9 cellular contexts compared by ENCODE assay signal in the genomic region with DNA sequence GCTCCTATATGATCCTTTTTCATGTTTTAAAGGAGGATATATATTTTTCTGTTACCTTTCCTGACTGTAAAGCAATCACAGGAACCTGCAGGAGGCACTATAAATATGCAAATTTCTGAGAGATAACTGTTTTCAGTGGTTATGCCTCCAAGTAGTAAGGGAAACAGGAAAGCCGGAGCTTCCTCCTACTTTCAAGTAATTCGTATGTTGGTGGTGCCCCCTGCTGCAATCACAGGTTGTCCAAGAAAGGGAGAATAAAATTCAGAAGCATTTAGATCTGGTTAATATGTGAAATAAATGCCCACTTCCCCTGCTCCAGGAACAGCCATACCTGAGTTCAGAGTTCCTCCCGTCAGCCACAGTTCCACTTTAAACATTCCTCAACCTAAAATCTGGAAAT. TPM values are rescaled to one million over a fixed set of nuclear protein-coding genes. Genes with fewer than 3 reads are reported as not detected.
A peak's percentile ranks its signal among the peaks of the same experiment; 100 is the strongest.
DNase-seq lines count a peak whose midpoint lies in the region; ATAC-seq, FAIRE-seq and TF ChIP-seq lines count a peak whose summit lies in the region.
"Had no signal": no experiment of that assay in that cellular context is flagged by ENCODE, and none has a peak within 500 bp of the region (broad histone marks: within the 10 kb centered on the region; RNA-seq: fewer than 3 reads in every experiment).

No MANE protein-coding gene starts in this region.

- H4K20me1 ChIP-seq in H9 (ENCODE audit: control insufficient read depth, insufficient read depth, insufficient read length), result no peaks in the 10 kb centered on the region

- no peak overlapping the region for H3K27ac Mint-ChIP-seq in H9

- no peak overlapping the region for H3K14ac ChIP-seq in H9 (ENCODE audit: insufficient read depth, low read length)

- no peaks in the 10 kb centered on the region for H3K79me2 ChIP-seq in H9 (ENCODE audit: insufficient read depth, low read length)

- no peak overlapping the region for H4K91ac ChIP-seq in H9 (ENCODE audit: insufficient read length, low read depth, low read length)

- H3K36me3 Mint-ChIP-seq in H9 (ENCODE audit: insufficient read depth in 1 of 3, low read depth in 3 of 3), result no peaks in the 10 kb centered on the region

- H3K27me3 Mint-ChIP-seq in H9 (ENCODE audit: low read depth), result peaks cover 3% of the 10 kb centered on the region

- no peak for DNase-seq in D721Med (ENCODE audit: insufficient read length, low spot score)
- no peak for DNase-seq in H9
- DNase-seq in SHP77 (lab: John Stamatoyannopoulos, UW), result peak; percentile 40 to 52
- peak; percentile 33 for DNase-seq in iris pigment epithelial cell (ENCODE audit: low read depth)
- no peak for DNase-seq in tibial artery
- no peak for DNase-seq in suprapubic skin (ENCODE audit: low spot score in 2 of 2)
- DNase-seq in NCI-H187 treated with DMSO at 0.1 percent for 48 hours (lab: John Stamatoyannopoulos, UW), result no peak
- DNase-seq: stimulated activated CD4-positive, alpha-beta T cell treated with anti-CD3 and anti-CD28 coated beads, Interleukin-2, amount 100 ng/mL, for 24 hours had no signal

- H3K4me3 ChIP-seq in tibial artery (no peak overlapping the region), suprapubic skin (no peak overlapping the region)

- no peak overlapping the region for H2BK120ac ChIP-seq in H9 (ENCODE audit: low read depth, low read length, poor library complexity, severe bottlenecking)

- H2AK5ac ChIP-seq in H9 (ENCODE audit: insufficient read length, low read length), result no peak overlapping the region

- no CpG with 5 or more reads among the region's 3 CpGs for WGBS in H9 (ENCODE audit: extremely low coverage, insufficient read length, low lambda C conversion rate)
- 26% methylated on average over 3 of the region's 3 CpGs for WGBS in suprapubic skin

- H3K9me3 Mint-ChIP-seq in H9, result no peaks in the 10 kb centered on the region

- no peak overlapping the region for H3K18ac ChIP-seq in H9 (ENCODE audit: insufficient read length, low read depth, low read length)

- H3K9me3 ChIP-seq in H9 (ENCODE audit: control insufficient read depth, low read depth, low read length), result no peaks in the 10 kb centered on the region
- H3K9me3 ChIP-seq in tibial artery, result no peaks in the 10 kb centered on the region
- H3K9me3 ChIP-seq in suprapubic skin, result no peaks in the 10 kb centered on the region

- H2BK12ac ChIP-seq in H9 (ENCODE audit: insufficient read length, low read depth, low read length), result no peak overlapping the region

- no peak for TF ChIP-seq POLR2A in suprapubic skin (IDR thresholded peaks at IDR 0.05)

- no peak for FAIRE-seq in D721Med (lab: Jason Lieb, UNC)

- no peak overlapping the region for H2AFZ ChIP-seq in H9 (ENCODE audit: low read length)

- H3K4me1 ChIP-seq in H9 (ENCODE audit: insufficient read depth, low read length) (peaks cover 3% of the 10 kb centered on the region; the same call in 1 of the 2 replicates), tibial artery (peaks cover 0 to 7% (median 3%) of the 10 kb centered on the region in 4 donors), suprapubic skin (peaks cover 26% of the 10 kb centered on the region)

- no peak overlapping the region for H3T11ph ChIP-seq in H9 (ENCODE audit: low read length)

- intact Hi-C loops in tibial artery (cut with DNase I; ENCODE audit: low total_unique reads), result no loop called here

- H3K27me3 ChIP-seq in H9 (ENCODE audit: insufficient read depth, low read length), result peaks cover 2% of the 10 kb centered on the region; the same call in 1 of the 2 replicates
- H3K27me3 ChIP-seq in tibial artery, result peaks cover 0 to 65% of the 10 kb centered on the region in 2 donors
- peaks cover 34% of the 10 kb centered on the region for H3K27me3 ChIP-seq in suprapubic skin

- H3K23ac ChIP-seq in H9 (ENCODE audit: insufficient read length, low read depth, low read length), result no peak overlapping the region

- no peak overlapping the region for H3K4me2 ChIP-seq in H9 (ENCODE audit: insufficient read depth, insufficient read length, low read length)

- ATAC-seq in HG03457 (IDR thresholded peaks at IDR 0.05; ENCODE audit: unreplicated experiment), result no peak

- H3K23me2 ChIP-seq in H9 (ENCODE audit: insufficient read length, low read depth, low read length, poor library complexity, severe bottlenecking), result peaks cover 11% of the 10 kb centered on the region

- H2BK15ac ChIP-seq in H9 (ENCODE audit: low read depth, low read length), result no peak overlapping the region

- peaks cover 19 to 25% of the 10 kb centered on the region in 2 experiments for H3K4me1 Mint-ChIP-seq in H9

- H3K9ac ChIP-seq in H9 (ENCODE audit: extremely low read depth, insufficient read length, low read length), result no peak overlapping the region

- H4K5ac ChIP-seq in H9 (ENCODE audit: insufficient read length, low read depth, low read length), result no peak overlapping the region

- no peak overlapping the region for H2BK20ac ChIP-seq in H9 (ENCODE audit: low read depth, low read length, poor library complexity, severe bottlenecking)

- H3K36me3 ChIP-seq in tibial artery (no peaks in the 10 kb centered on the region), suprapubic skin (no peaks in the 10 kb centered on the region)

- H3K4ac ChIP-seq in H9 (ENCODE audit: low read depth, low read length), result no peak overlapping the region

- H4K8ac ChIP-seq in H9 (replicated peaks; ENCODE audit: insufficient read length, low read depth, low read length), result no peak overlapping the region

- H3K4me3 Mint-ChIP-seq in H9, result no peak overlapping the region

- H3K79me1 ChIP-seq in H9 (ENCODE audit: insufficient read depth, low read depth, low read length, poor library complexity, severe bottlenecking), result no peaks in the 10 kb centered on the region

- no peak overlapping the region for H3K56ac ChIP-seq in H9 (ENCODE audit: insufficient read length, low read depth, low read length)

- no peak for TF ChIP-seq EP300 in suprapubic skin (IDR thresholded peaks at IDR 0.05)

- TF ChIP-seq CTCF in D721Med (IDR thresholded peaks at IDR 0.05; ENCODE audit: insufficient read depth, missing control alignments) (peak; percentile 44), H9 (conservative IDR thresholded peaks at IDR 0.05) (peak; percentile 52; the same call in 2 of the 3 replicates), tibial artery (IDR thresholded peaks at IDR 0.05) (no peak), suprapubic skin (IDR thresholded peaks at IDR 0.05) (no peak)

- H3K27ac ChIP-seq in H9 (ENCODE audit: insufficient read length, low read depth, low read length) (no peak overlapping the region), tibial artery (no peak overlapping the region), suprapubic skin (no peak overlapping the region)

- no peak overlapping the region for H2BK5ac ChIP-seq in H9 (ENCODE audit: insufficient read length, low read length)

RNA-seq across cellular contexts. Expression of a gene that starts 12.0 kb away (rescaled TPM):
- total RNA-seq in H9 (2021) (91.4 and 92.7 TPM in 2 replicates), suprapubic skin (100 to 1,000 TPM in 2 of 4 donors, 10 to 100 TPM in 2; 67.1 to 222 (median 113) TPM)

Comparison
In these comparisons a context has a peak if more than half of its experiments do, and no peak if none do; other contexts are left out.
1. DNase-seq: peak in SHP77 (2 of 2) and iris pigment epithelial cell (single experiment); none in D721Med (single experiment), H9 (single experiment), tibial artery (0 of 2), suprapubic skin (0 of 2) and NCI-H187 treated with DMSO at 0.1 percent for 48 hours (single experiment).
2. CTCF ChIP-seq: peak in D721Med (single experiment) and H9 (single experiment); none in tibial artery (0 of 2) and suprapubic skin (0 of 2).